Comparison of ENCODE assay signal across 10 cellular contexts in genomic region chrX:24153175-24153795, GRCh38. TPM values are rescaled to one million over a fixed set of nuclear protein-coding genes. Genes with fewer than 3 reads are reported as not detected.
DNase-seq lines count a peak whose midpoint lies in the region; FAIRE-seq and TF ChIP-seq lines count a peak whose summit lies in the region.
"Had no signal": no experiment of that assay in that cellular context is flagged by ENCODE, and none has a peak within 500 bp of the region (broad histone marks: within the 10 kb centered on the region; RNA-seq: fewer than 3 reads in every experiment).

No MANE protein-coding gene starts in this region.

- H3K27ac Mint-ChIP-seq in activated CD4-positive, alpha-beta memory T cell treated with anti-CD3 and anti-CD28 coated beads for 36 hours: peak overlapping the region; percentile 83

- no peak for TF ChIP-seq CTCF in kidney (IDR thresholded peaks at IDR 0.05; ENCODE audit: borderline replicate concordance, extremely low read depth, insufficient read depth)

- H3K9me3 ChIP-seq in BLaER1 (no peaks in the 10 kb centered on the region), GM23248 (ENCODE audit: low read depth) (no peaks in the 10 kb centered on the region), kidney (ENCODE audit: control insufficient read depth in 1 of 2, low read length in 2 of 2) (no peaks in the 10 kb centered on the region)

- POLR2A ChIA-PET in activated CD4-positive, alpha-beta memory T cell treated with anti-CD3 and anti-CD28 coated beads for 36 hours (lab: Charles Lee): interaction anchor here (0.7 kb wide), 1 partner anchor 16 kb away, joined by 3 read pairs; no protein-coding TSS in a partner anchor

- H3K79me2 ChIP-seq in GM23248 (ENCODE audit: insufficient read depth): peaks cover 79% of the 10 kb centered on the region

- 0 out of 2 replicates have a peak overlapping the region, but pooled peaks have one; percentile 4 for H3K27ac ChIP-seq in BLaER1
- H3K27ac ChIP-seq in GM23248: peak overlapping the region; percentile 99
- no peak overlapping the region for H3K27ac ChIP-seq in kidney (ENCODE audit: low read depth in 2 of 2, low read length in 2 of 2)

- no peaks in the 10 kb centered on the region for H3K9me2 ChIP-seq in GM23248 (ENCODE audit: insufficient read depth)

- H3F3A ChIP-seq in GM23248 (ENCODE audit: insufficient read depth): peaks cover 23% of the 10 kb centered on the region; the same call in 1 of the 2 replicates

- in situ Hi-C loops in GM23248 (cut with MboI): no loop called here

- H3K4me3 ChIP-seq in BLaER1 (0 out of 2 replicates have a peak overlapping the region, but pooled peaks have one; percentile 13), GM23248 (peak overlapping the region; percentile 35), kidney (ENCODE audit: low read length in 2 of 2) (no peak overlapping the region)

- WGBS in GM23248 (ENCODE audit: low coverage in 1 of 2, low lambda C conversion rate in 2 of 2, missing lambda C conversion rate in 2 of 2), 2 experiments: 9 to 16% methylated on average over 4 of the region's 4 CpGs

- H3K27me3 ChIP-seq in BLaER1 (no peaks in the 10 kb centered on the region), GM23248 (replicated peaks; ENCODE audit: insufficient read depth) (no peaks in the 10 kb centered on the region)

- H4K20me1 ChIP-seq in BLaER1 (peaks cover 80% of the 10 kb centered on the region), GM23248 (ENCODE audit: insufficient read depth) (peaks cover 11% of the 10 kb centered on the region; the same call in 1 of the 2 replicates)

- H3K4me3 Mint-ChIP-seq in activated CD4-positive, alpha-beta memory T cell treated with anti-CD3 and anti-CD28 coated beads for 36 hours: peak overlapping the region; percentile 79

- H3K9ac ChIP-seq in BLaER1 (peak overlapping the region; percentile 61), GM23248 (peak overlapping the region; percentile 11; the same call in 1 of the 2 replicates), kidney (ENCODE audit: low read length in 2 of 2) (no peak overlapping the region)

- H3K4me1 Mint-ChIP-seq in activated CD4-positive, alpha-beta memory T cell treated with anti-CD3 and anti-CD28 coated beads for 36 hours (ENCODE audit: low read depth): peaks cover 55% of the 10 kb centered on the region

- intact Hi-C loops in activated CD4-positive, alpha-beta memory T cell treated with anti-CD3 and anti-CD28 coated beads for 36 hours (cut with micrococcal nuclease): loop anchor here (2.0 to 5.0 kb wide), 3 partner anchors 49 to 371 kb away; partner anchors contain the start of gene SAT1
- intact Hi-C loops in kidney (cut with DNase I): no loop called here

- no peaks in the 10 kb centered on the region for H3K27me3 Mint-ChIP-seq in activated CD4-positive, alpha-beta memory T cell treated with anti-CD3 and anti-CD28 coated beads for 36 hours

- DNase-seq in GM23248: peak; percentile 55
- DNase-seq in activated CD4-positive, alpha-beta memory T cell treated with anti-CD3 and anti-CD28 coated beads for 36 hours: peak; percentile 28
- DNase-seq in kidney: peak; percentile 58
- no peak for DNase-seq in NCI-H2029 treated with DMSO at 0.1 percent for 48 hours (lab: John Stamatoyannopoulos, UW)
- no peak for DNase-seq in cerebellar nuclear complex (lab: John Stamatoyannopoulos, UW)
- no peak for DNase-seq in NCI-H1694 (lab: John Stamatoyannopoulos, UW)
- no peak for DNase-seq in GOT3 (lab: John Stamatoyannopoulos, UW)
- DNase-seq: SHP77; stimulated activated CD4-positive, alpha-beta T cell treated with anti-CD3 and anti-CD28 coated beads, Interleukin-2, amount 100 ng/mL, for 48 hours had no signal

- no peaks in the 10 kb centered on the region for H3K9me3 Mint-ChIP-seq in activated CD4-positive, alpha-beta memory T cell treated with anti-CD3 and anti-CD28 coated beads for 36 hours

- peaks cover 25% of the 10 kb centered on the region for H3K36me3 Mint-ChIP-seq in activated CD4-positive, alpha-beta memory T cell treated with anti-CD3 and anti-CD28 coated beads for 36 hours

- H3K4me2 ChIP-seq in BLaER1 (peak overlapping the region; percentile 74), GM23248 (ENCODE audit: unreplicated experiment) (peak overlapping the region; percentile 65)

- H3K36me3 ChIP-seq in BLaER1: peaks cover 44% of the 10 kb centered on the region
- H3K36me3 ChIP-seq in GM23248 (ENCODE audit: low read depth): no peaks in the 10 kb centered on the region
- no peaks in the 10 kb centered on the region for H3K36me3 ChIP-seq in kidney (ENCODE audit: control insufficient read depth in 1 of 2, insufficient read depth in 2 of 2, low read length in 2 of 2)

- no peak for FAIRE-seq in kidney (lab: Jason Lieb, UNC)

- H3K4me1 ChIP-seq in BLaER1: peaks cover 45% of the 10 kb centered on the region
- peaks cover 40% of the 10 kb centered on the region for H3K4me1 ChIP-seq in GM23248 (ENCODE audit: insufficient read depth)
- H3K4me1 ChIP-seq in kidney (ENCODE audit: control insufficient read depth in 1 of 2, insufficient read depth in 1 of 2, low read depth in 1 of 2, low read length in 2 of 2): peaks cover 0 to 5% of the 10 kb centered on the region in 2 donors

- CTCF ChIA-PET in activated CD4-positive, alpha-beta memory T cell treated with anti-CD3 and anti-CD28 coated beads for 36 hours (lab: Charles Lee): no interaction called here

- H2AFZ ChIP-seq in GM23248: no peak overlapping the region

RNA-seq across cellular contexts. Expression of gene ZFX, which starts 3.8 kb away (rescaled TPM):
- 24.1 and 26.7 TPM in 2 replicates for total RNA-seq in GM23248 (2014; rRNA removed; shearing (Covaris generic))
- polyA plus RNA-seq in GM23248 (2016; fragmentation: Nextera tagmentation; extraction: Ambion mirVana): 16.7 and 19.6 TPM in 2 replicates
- 10 to 100 TPM; 31.1 to 35.5 TPM for total RNA-seq in activated CD4-positive, alpha-beta memory T cell treated with anti-CD3 and anti-CD28 coated beads for 36 hours
- total RNA-seq in kidney: 58.3 TPM
- polyA plus RNA-seq in kidney (ENCODE audit: insufficient read depth, low read depth, low replicate concordance): 5.0 TPM

Comparison
In these comparisons a context has a peak if more than half of its experiments do, and no peak if none do; other contexts are left out.
1. H3K27ac ChIP-seq: peak in BLaER1 (single experiment) and GM23248 (single experiment); none in kidney (0 of 2).
2. H3K4me3 ChIP-seq: peak in BLaER1 (single experiment) and GM23248 (single experiment); none in kidney (0 of 2).
3. H3K9ac ChIP-seq: peak in BLaER1 (single experiment) and GM23248 (single experiment); none in kidney (0 of 2).
4. DNase-seq: peak in GM23248 (single experiment), activated CD4-positive, alpha-beta memory T cell treated with anti-CD3 and anti-CD28 coated beads for 36 hours (single experiment) and kidney (single experiment); none in NCI-H2029 treated with DMSO at 0.1 percent for 48 hours (single experiment), cerebellar nuclear complex (0 of 2), NCI-H1694 (single experiment) and GOT3 (single experiment).